8 cellular contexts compared by ENCODE assay signal in the genomic region with DNA sequence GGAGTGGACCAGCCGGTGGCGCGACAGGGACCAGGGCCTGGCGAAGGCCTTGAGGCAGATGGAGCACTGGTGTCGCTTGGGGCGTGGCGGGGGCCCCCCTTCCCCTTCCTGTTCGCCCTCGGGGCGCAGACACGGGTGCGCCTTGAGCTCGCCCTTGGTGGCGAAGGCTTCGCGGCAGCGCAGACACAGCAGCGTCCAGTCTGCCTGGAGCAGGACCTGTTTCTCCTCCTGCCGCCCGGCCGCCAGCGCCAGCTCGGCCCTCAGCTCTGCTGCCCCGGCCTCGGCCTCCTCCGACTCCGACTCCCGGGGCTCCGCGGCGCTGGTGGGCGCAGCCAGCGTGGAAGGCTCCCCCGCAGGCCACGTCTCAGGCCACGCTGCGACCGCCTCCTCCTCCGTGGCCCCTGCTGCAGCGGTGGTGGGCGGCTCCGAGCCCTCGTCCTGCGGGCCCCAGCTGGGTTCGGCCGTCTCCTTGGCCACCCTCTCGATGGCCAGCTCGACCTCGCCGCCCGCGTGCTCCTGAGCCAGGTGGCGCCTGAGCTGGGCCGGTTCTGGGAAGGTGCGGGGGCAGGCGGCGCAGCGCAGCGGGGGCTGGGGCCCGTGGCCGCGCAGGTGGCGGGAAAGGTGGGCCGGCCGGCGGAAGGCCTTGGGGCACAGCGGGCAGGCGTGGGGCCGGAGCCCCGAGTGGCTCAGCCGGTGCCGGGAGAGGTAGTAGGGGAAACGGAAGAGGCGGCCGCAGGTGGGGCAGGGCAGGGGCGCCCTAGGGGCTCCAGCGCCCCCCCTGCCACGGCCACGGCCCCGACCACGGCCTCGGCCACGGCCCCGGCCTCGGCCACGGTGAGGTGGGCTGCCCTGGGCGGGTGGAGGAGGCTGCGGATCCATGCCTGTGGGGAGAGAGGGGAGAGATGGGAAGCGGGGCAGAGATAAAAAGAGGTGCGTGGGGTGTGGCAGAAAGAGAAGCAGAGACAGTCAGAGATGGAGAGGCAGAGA. TPM values are rescaled to one million over a fixed set of nuclear protein-coding genes. Genes with fewer than 3 reads are reported as not detected.
DNase-seq lines count a peak whose midpoint lies in the region; ATAC-seq and TF ChIP-seq lines count a peak whose summit lies in the region.
"Had no signal": no experiment of that assay in that cellular context is flagged by ENCODE, and none has a peak within 500 bp of the region (broad histone marks: within the 10 kb centered on the region; RNA-seq: fewer than 3 reads in every experiment).

No MANE protein-coding gene starts in this region.

- H3K4me3 ChIP-seq in ACC112 (ENCODE audit: low read depth, low read length) (peak overlapping the region; percentile 91), Panc1 (ENCODE audit: low read depth in 2 of 2, low read length in 2 of 2) (peak overlapping the region; percentile 44 to 96), iPS-11a (ENCODE audit: low read depth, low read length) (peak overlapping the region; percentile 74)

- in situ Hi-C loops in Panc1 (cut with HindIII; ENCODE audit: low pct_unique_long_range_greater_than_20kb, low sequenced_read_pairs) = no loop called here

- CTCF ChIA-PET in Panc1 (lab: Charles Lee) = no interaction called here

- no peak for DNase-seq in Panc1 (ENCODE audit: low read depth, low spot score)
- no peak for DNase-seq in foreskin keratinocyte
- DNase-seq: activated CD4-positive, alpha-beta T cell treated with anti-CD3 and anti-CD28 coated beads, Interleukin-2, amount 50 U/mL, for 1 hour; occipital lobe had no signal

- TSS peak; percentile 77 for BruUV-seq in Panc1 (replicated peaks; lab: Mats Ljungman, UMichigan)

- H3K9me3 ChIP-seq in Panc1 (ENCODE audit: control insufficient read depth, insufficient read depth, low read depth, low read length) = no peaks in the 10 kb centered on the region

- peaks cover 13% of the 10 kb centered on the region for H3K79me2 ChIP-seq in ACC112 (ENCODE audit: control insufficient read depth, insufficient read depth, low read length, unreplicated experiment)

- H3K36me3 ChIP-seq in ACC112 (ENCODE audit: insufficient read depth, low read length) (no peaks in the 10 kb centered on the region), Panc1 (ENCODE audit: control insufficient read depth, insufficient read depth, low read length) (no peaks in the 10 kb centered on the region; the same call in 1 of the 2 replicates)

- TF ChIP-seq CTCF in Panc1 (IDR thresholded peaks at IDR 0.05) (no peak), foreskin keratinocyte (conservative IDR thresholded peaks at IDR 0.05) (no peak)

- H3K4me1 ChIP-seq in ACC112 (ENCODE audit: control insufficient read depth, insufficient read depth, low read length, unreplicated experiment) (no peaks in the 10 kb centered on the region), Panc1 (ENCODE audit: control insufficient read depth, insufficient read depth, low read length) (peaks cover 15% of the 10 kb centered on the region), foreskin keratinocyte (peaks cover 5% of the 10 kb centered on the region)

- POLR2A ChIA-PET in Panc1 (lab: Charles Lee) = interaction anchor here (0.6 kb wide), 1 partner anchor 27 kb away, joined by 4 read pairs; no protein-coding TSS in a partner anchor

- H3K27me3 ChIP-seq in ACC112 (ENCODE audit: insufficient read depth, low read length) = no peaks in the 10 kb centered on the region
- H3K27me3 ChIP-seq in Panc1 (ENCODE audit: control insufficient read depth, insufficient read depth, low read length) = no peaks in the 10 kb centered on the region
- no peaks in the 10 kb centered on the region for H3K27me3 ChIP-seq in foreskin keratinocyte

- no peak for ATAC-seq in Panc1
- no peak for ATAC-seq in GM18520 (IDR thresholded peaks at IDR 0.05; ENCODE audit: unreplicated experiment)
- ATAC-seq in foreskin keratinocyte = no peak
- ATAC-seq in HG03097 (IDR thresholded peaks at IDR 0.05; ENCODE audit: low FRiP score, unreplicated experiment) = no peak

- no peak overlapping the region for H3K27ac ChIP-seq in ACC112 (ENCODE audit: low read depth, low read length)
- peak overlapping the region; percentile 71 for H3K27ac ChIP-seq in Panc1 (ENCODE audit: low read length)
- H3K27ac ChIP-seq in foreskin keratinocyte = no peak overlapping the region

- intact Hi-C loops in Panc1 (cut with micrococcal nuclease; ENCODE audit: unreplicated experiment) = no loop called here

- H2AFZ ChIP-seq in ACC112 (ENCODE audit: low read length, unreplicated experiment) = no peak overlapping the region

RNA-seq across cellular contexts. Expression of gene ZNF579, which starts 1.6 kb away (rescaled TPM):
- total RNA-seq in Panc1 (2021; ENCODE audit: unreplicated experiment) (39.5 TPM), foreskin keratinocyte (5.3 and 6.1 TPM in 2 replicates)
- 53.7 TPM for polyA plus RNA-seq in Panc1 (2012; ENCODE audit: insufficient read length)
- polyA plus RNA-seq in foreskin keratinocyte = 7.6 and 8.4 TPM in 2 replicates

RNA-seq across cellular contexts. Expression of gene FIZ1, which starts 20.3 kb away (rescaled TPM):
- total RNA-seq in Panc1 (2021; ENCODE audit: unreplicated experiment) (28.5 TPM), foreskin keratinocyte (6.3 and 7.3 TPM in 2 replicates)
- polyA plus RNA-seq in Panc1 (2012; ENCODE audit: insufficient read length) = 31.1 TPM
- 8.1 and 8.6 TPM in 2 replicates for polyA plus RNA-seq in foreskin keratinocyte

RNA-seq across cellular contexts. Expression of gene ZNF524, which starts 21.0 kb away (rescaled TPM):
- 26.4 TPM for total RNA-seq in Panc1 (2021; ENCODE audit: unreplicated experiment)
- 25.3 TPM for polyA plus RNA-seq in Panc1 (2012; ENCODE audit: insufficient read length)
- total RNA-seq in foreskin keratinocyte = 10.7 and 12.7 TPM in 2 replicates
- polyA plus RNA-seq in foreskin keratinocyte = 15.8 and 18.7 TPM in 2 replicates

RNA-seq across cellular contexts. Expression of gene ZNF865, which starts 26.4 kb away (rescaled TPM):
- total RNA-seq in Panc1 (2021; ENCODE audit: unreplicated experiment) (25.6 TPM), foreskin keratinocyte (2.7 and 3.4 TPM in 2 replicates)
- polyA plus RNA-seq in Panc1 (2012; ENCODE audit: insufficient read length) = 27.5 TPM
- polyA plus RNA-seq in foreskin keratinocyte = 6.0 and 6.4 TPM in 2 replicates

RNA-seq across cellular contexts. Expression of gene SBK3, which starts 33.7 kb away (rescaled TPM):
- total RNA-seq in Panc1 (2021; ENCODE audit: unreplicated experiment) = 4.0 TPM
- polyA plus RNA-seq in Panc1 (2012; ENCODE audit: insufficient read length) = 8.8 TPM
- not detected in 2 replicates for total RNA-seq in foreskin keratinocyte
- not detected in 2 replicates for polyA plus RNA-seq in foreskin keratinocyte
